Comparison of ENCODE assay signal across 23 cellular contexts in genomic region chrX:101190736-101191135, GRCh38. TPM values are rescaled to one million over a fixed set of nuclear protein-coding genes. Genes with fewer than 3 reads are reported as not detected.
DNase-seq lines count a peak whose midpoint lies in the region; ATAC-seq and TF ChIP-seq lines count a peak whose summit lies in the region.
"Had no signal": no experiment of that assay in that cellular context is flagged by ENCODE, and none has a peak within 500 bp of the region (broad histone marks: within the 10 kb centered on the region; RNA-seq: fewer than 3 reads in every experiment).

No MANE protein-coding gene starts in this region.

- TF ChIP-seq CTCF in sigmoid colon (IDR thresholded peaks at IDR 0.05) = no peak

- H3K27me3 ChIP-seq in GM23248 (replicated peaks; ENCODE audit: insufficient read depth) (no peaks in the 10 kb centered on the region), iPS-18a (ENCODE audit: control insufficient read depth, insufficient read depth, low read length) (peaks cover 17% of the 10 kb centered on the region), sigmoid colon (no peaks in the 10 kb centered on the region)

- H3K27ac ChIP-seq in GM23248 (no peak overlapping the region), iPS-18a (ENCODE audit: low read length) (no peak overlapping the region), sigmoid colon (peak overlapping the region; percentile 68 to 77 (median 75))
- H3K27ac ChIP-seq: A549, psoas muscle, RWPE1, skin epidermis, stomach, tibial nerve had no signal

- no peaks in the 10 kb centered on the region for H3K9me2 ChIP-seq in GM23248 (ENCODE audit: insufficient read depth)

- TF ChIP-seq EP300 in sigmoid colon (IDR thresholded peaks at IDR 0.05) = no peak

- TF ChIP-seq POLR2A in sigmoid colon (IDR thresholded peaks at IDR 0.05) = no peak

- DNase-seq in GM23248 (no peak), cerebellar cortex (ENCODE audit: low spot score) (peak; percentile 0), sigmoid colon (no peak), hypothalamus (lab: John Stamatoyannopoulos, UW) (no peak), SHP77 treated with DMSO at 0.1 percent for 48 hours (lab: John Stamatoyannopoulos, UW) (no peak)
- DNase-seq: activated CD4-positive, alpha-beta memory T cell treated with anti-CD3 and anti-CD28 coated beads, Interleukin-2, amount 10 ng/mL, durations not matched to agents 7 days and 5 days; activated CD4-positive, alpha-beta T cell treated with anti-CD3 and anti-CD28 coated beads for 1 hour; NCI-H446 treated with DMSO at 0.1 percent for 48 hours; NCI-H82; stimulated activated CD4-positive, alpha-beta T cell treated with anti-CD3 and anti-CD28 coated beads, Interleukin-1b, Interleukin-23, amount 100 ng/mL, for 48 hours had no signal

- peak overlapping the region; percentile 71 for H2AFZ ChIP-seq in GM23248

- no peaks in the 10 kb centered on the region for H3K36me3 ChIP-seq in GM23248 (ENCODE audit: low read depth)
- H3K36me3 ChIP-seq in iPS-18a (ENCODE audit: control insufficient read depth, low read depth, low read length) = no peaks in the 10 kb centered on the region
- H3K36me3 ChIP-seq in sigmoid colon = no peaks in the 10 kb centered on the region
- H3K36me3 ChIP-seq: stomach, tibial nerve had no signal

- H3F3A ChIP-seq in GM23248 (ENCODE audit: insufficient read depth) = no peaks in the 10 kb centered on the region

- H3K4me1 ChIP-seq in GM23248 (ENCODE audit: insufficient read depth) (no peaks in the 10 kb centered on the region), iPS-18a (ENCODE audit: control insufficient read depth, low read depth, low read length) (peaks cover 6% of the 10 kb centered on the region), sigmoid colon (no peaks in the 10 kb centered on the region)
- H3K4me1 ChIP-seq: A549, psoas muscle, stomach, tibial nerve had no signal

- ATAC-seq in GM21360 (IDR thresholded peaks at IDR 0.05; ENCODE audit: unreplicated experiment) (no peak), GM21619 (IDR thresholded peaks at IDR 0.05; ENCODE audit: unreplicated experiment) (no peak)
- ATAC-seq: A549; activated naive CD4-positive, alpha-beta T cell treated with anti-CD3 and anti-CD28 coated beads, Interleukin-2, amount 50 U/mL, for 72 hours; activated T-helper 17 cell treated with anti-CD3 and anti-CD28 coated beads, Interleukin-2, amount 50 U/mL, for 72 hours had no signal

- intact Hi-C loops in sigmoid colon (cut with DNase I) = no loop called here

- H3K79me2 ChIP-seq in GM23248 (ENCODE audit: insufficient read depth) = no peaks in the 10 kb centered on the region

- no peak overlapping the region for H3K4me2 ChIP-seq in GM23248 (ENCODE audit: unreplicated experiment)
- H3K4me2 ChIP-seq: A549 had no signal

- H3K9me3 ChIP-seq in GM23248 (ENCODE audit: low read depth) = no peaks in the 10 kb centered on the region
- no peaks in the 10 kb centered on the region for H3K9me3 ChIP-seq in iPS-18a (ENCODE audit: control insufficient read depth, low read depth, low read length)
- no peaks in the 10 kb centered on the region for H3K9me3 ChIP-seq in sigmoid colon
- H3K9me3 ChIP-seq: A549, tibial nerve had no signal

- no peak overlapping the region for H3K4me3 ChIP-seq in GM23248
- peak overlapping the region; percentile 65 for H3K4me3 ChIP-seq in iPS-18a (ENCODE audit: low read length)
- no peak overlapping the region for H3K4me3 ChIP-seq in sigmoid colon
- H3K4me3 ChIP-seq: A549 had no signal

- no peak overlapping the region for H3K9ac ChIP-seq in GM23248
- peak overlapping the region; percentile 27 for H3K9ac ChIP-seq in iPS-18a (ENCODE audit: low read length)

- in situ Hi-C loops in GM23248 (cut with MboI) = no loop called here

- H4K20me1 ChIP-seq in GM23248 (ENCODE audit: insufficient read depth) = no peaks in the 10 kb centered on the region

- WGBS in GM23248 (ENCODE audit: low coverage in 1 of 2, low lambda C conversion rate in 2 of 2, missing lambda C conversion rate in 2 of 2), 2 experiments = 92 to 94% methylated on average over 1 of the region's 1 CpG
- WGBS in sigmoid colon, 2 donors = 85 to 98% methylated on average over 1 of the region's 1 CpG

RNA-seq across cellular contexts. Expression of gene DRP2, which starts 28.9 kb away (rescaled TPM):
- total RNA-seq in GM23248 (2014; rRNA removed; shearing (Covaris generic)) = 0.22 TPM in 1 of 2 replicates, not detected in the other
- polyA plus RNA-seq in GM23248 (2016; fragmentation: Nextera tagmentation; extraction: Ambion mirVana) (0.18 and 0.21 TPM in 2 replicates), sigmoid colon (under 1 TPM in 2 of 3 donors, not detected in 1; 0.48 to 0.60 TPM)
- total RNA-seq in sigmoid colon = 1 to 10 TPM; 4.8 to 7.1 (median 6.4) TPM
- total RNA-seq: dermis blood vessel endothelial cell, lung microvascular endothelial cell had no signal

Comparison
In these comparisons a context has a peak if more than half of its experiments do, and no peak if none do; other contexts are left out.
1. H3K27ac ChIP-seq: peak in sigmoid colon (4 of 4); none in GM23248 (single experiment) and iPS-18a (single experiment).